9 cellular contexts compared by ENCODE assay signal in the genomic region with DNA sequence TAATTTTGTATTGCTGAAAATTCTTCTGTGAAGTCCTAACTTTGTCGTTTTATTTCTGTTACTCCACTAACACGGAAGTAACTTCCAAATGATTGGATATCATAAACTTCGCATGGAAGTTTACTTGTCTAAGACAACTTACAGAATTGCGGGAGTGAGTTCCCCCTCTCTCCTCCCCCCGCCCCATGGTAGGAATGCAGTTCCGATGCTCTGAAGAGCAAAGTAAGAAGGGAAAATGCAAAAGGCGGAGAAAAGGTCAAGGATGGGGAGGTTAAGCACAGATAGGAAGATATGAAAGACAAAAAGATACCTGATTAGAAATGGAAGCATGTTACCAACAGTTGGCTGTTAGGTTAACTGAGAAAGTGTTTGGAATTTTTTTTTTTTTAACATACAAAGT. TPM values are rescaled to one million over a fixed set of nuclear protein-coding genes. Genes with fewer than 3 reads are reported as not detected.
DNase-seq lines count a peak whose midpoint lies in the region; ATAC-seq and TF ChIP-seq lines count a peak whose summit lies in the region.
"Had no signal": no experiment of that assay in that cellular context is flagged by ENCODE, and none has a peak within 500 bp of the region (broad histone marks: within the 10 kb centered on the region; RNA-seq: fewer than 3 reads in every experiment).

No MANE protein-coding gene starts in this region.

- H3K9me3 Mint-ChIP-seq in activated T-cell treated with anti-CD3 and anti-CD28 coated beads, Interleukin-2, amount 50 U/mL, for 72 hours, result no peaks in the 10 kb centered on the region
- H3K9me3 Mint-ChIP-seq in activated naive CD8-positive, alpha-beta T cell treated with anti-CD3 and anti-CD28 coated beads, Interleukin-2, amount 50 U/mL, for 24 hours, result no peaks in the 10 kb centered on the region

- H3K4me3 Mint-ChIP-seq in activated T-cell treated with anti-CD3 and anti-CD28 coated beads, Interleukin-2, amount 50 U/mL, for 72 hours, result peak overlapping the region; percentile 92 to 98
- H3K4me3 Mint-ChIP-seq in activated naive CD8-positive, alpha-beta T cell treated with anti-CD3 and anti-CD28 coated beads, Interleukin-2, amount 50 U/mL, for 24 hours, result peak overlapping the region; percentile 98

- no peaks in the 10 kb centered on the region for H3K27me3 ChIP-seq in kidney epithelial cell (ENCODE audit: control insufficient read depth, insufficient read depth, low read length)
- H3K27me3 ChIP-seq in tibial artery, result no peaks in the 10 kb centered on the region

- no peaks in the 10 kb centered on the region for H3K9me3 ChIP-seq in tibial artery

- H3K27me3 Mint-ChIP-seq in activated T-cell treated with anti-CD3 and anti-CD28 coated beads, Interleukin-2, amount 50 U/mL, for 72 hours (ENCODE audit: low read depth), result no peaks in the 10 kb centered on the region
- H3K27me3 Mint-ChIP-seq in activated naive CD8-positive, alpha-beta T cell treated with anti-CD3 and anti-CD28 coated beads, Interleukin-2, amount 50 U/mL, for 24 hours, result no peaks in the 10 kb centered on the region

- peaks cover 48% of the 10 kb centered on the region for H3K4me1 Mint-ChIP-seq in activated T-cell treated with anti-CD3 and anti-CD28 coated beads, Interleukin-2, amount 50 U/mL, for 72 hours (ENCODE audit: low read depth)
- H3K4me1 Mint-ChIP-seq in activated naive CD8-positive, alpha-beta T cell treated with anti-CD3 and anti-CD28 coated beads, Interleukin-2, amount 50 U/mL, for 24 hours, result peaks cover 44% of the 10 kb centered on the region

- peaks cover 6 to 10% of the 10 kb centered on the region in 2 donors for H3K36me3 Mint-ChIP-seq in activated T-cell treated with anti-CD3 and anti-CD28 coated beads, Interleukin-2, amount 50 U/mL, for 72 hours (ENCODE audit: insufficient read depth in 2 of 2)
- H3K36me3 Mint-ChIP-seq in activated naive CD8-positive, alpha-beta T cell treated with anti-CD3 and anti-CD28 coated beads, Interleukin-2, amount 50 U/mL, for 24 hours (ENCODE audit: low read depth), result peaks cover 49% of the 10 kb centered on the region

- intact Hi-C loops in tibial artery (cut with DNase I; ENCODE audit: low total_unique reads), result no loop called here

- ATAC-seq in activated T-cell treated with anti-CD3 and anti-CD28 coated beads, Interleukin-2, amount 50 U/mL, for 72 hours (replicated peaks in 1 of 2), result no peak
- ATAC-seq in activated naive CD8-positive, alpha-beta T cell treated with anti-CD3 and anti-CD28 coated beads, Interleukin-2, amount 50 U/mL, for 24 hours, result no peak
- no peak for ATAC-seq in HG03025 (IDR thresholded peaks at IDR 0.05; ENCODE audit: low FRiP score, unreplicated experiment)

- no peaks in the 10 kb centered on the region for H3K36me3 ChIP-seq in kidney epithelial cell (ENCODE audit: control insufficient read depth, insufficient read depth, low read length)
- H3K36me3 ChIP-seq in tibial artery, result peaks cover 6 to 15% (median 14%) of the 10 kb centered on the region in 3 donors

- peaks cover 0 to 22% (median 12%) of the 10 kb centered on the region in 4 donors for H3K4me1 ChIP-seq in tibial artery

- TF ChIP-seq CTCF in kidney epithelial cell (IDR thresholded peaks at IDR 0.05; ENCODE audit: insufficient read depth, low read length, poor library complexity, severe bottlenecking), result no peak
- TF ChIP-seq CTCF in tibial artery (IDR thresholded peaks at IDR 0.05), result no peak

- H3K4me3 ChIP-seq in kidney epithelial cell (ENCODE audit: low read depth, low read length) (peak overlapping the region; percentile 97), tibial artery (peak overlapping the region; percentile 89 to 98)

- H3K27ac ChIP-seq in tibial artery, result no peak overlapping the region

- no peak for DNase-seq in activated T-cell treated with anti-CD3 and anti-CD28 coated beads, Interleukin-2, amount 50 U/mL, for 72 hours
- DNase-seq in activated T-cell treated with anti-CD3 and anti-CD28 coated beads, Interleukin-2, amount 50 U/mL, for 48 hours, result no peak
- no peak for DNase-seq in activated naive CD8-positive, alpha-beta T cell treated with anti-CD3 and anti-CD28 coated beads, Interleukin-2, amount 50 U/mL, for 24 hours
- DNase-seq in kidney epithelial cell (ENCODE audit: low read depth) (no peak), tibial artery (no peak), pons (ENCODE audit: low spot score) (no peak), dedifferentiated amniotic fluid mesenchymal stem cell (ENCODE audit: extremely low spot score) (no peak)
- DNase-seq: activated CD4-positive, alpha-beta T cell treated with anti-CD3 and anti-CD28 coated beads for 4 hours had no signal

- H3K27ac Mint-ChIP-seq in activated T-cell treated with anti-CD3 and anti-CD28 coated beads, Interleukin-2, amount 50 U/mL, for 72 hours, result peak overlapping the region; percentile 84
- peak overlapping the region; percentile 99 for H3K27ac Mint-ChIP-seq in activated naive CD8-positive, alpha-beta T cell treated with anti-CD3 and anti-CD28 coated beads, Interleukin-2, amount 50 U/mL, for 24 hours

RNA-seq across cellular contexts. Expression of a gene that starts 1.3 kb away (rescaled TPM):
- total RNA-seq in activated T-cell treated with anti-CD3 and anti-CD28 coated beads, Interleukin-2, amount 50 U/mL, for 72 hours, result 100 to 1,000 TPM; 276 to 287 TPM
- 613 and 759 TPM in 2 replicates for total RNA-seq in kidney epithelial cell
